In the genomic region with DNA sequence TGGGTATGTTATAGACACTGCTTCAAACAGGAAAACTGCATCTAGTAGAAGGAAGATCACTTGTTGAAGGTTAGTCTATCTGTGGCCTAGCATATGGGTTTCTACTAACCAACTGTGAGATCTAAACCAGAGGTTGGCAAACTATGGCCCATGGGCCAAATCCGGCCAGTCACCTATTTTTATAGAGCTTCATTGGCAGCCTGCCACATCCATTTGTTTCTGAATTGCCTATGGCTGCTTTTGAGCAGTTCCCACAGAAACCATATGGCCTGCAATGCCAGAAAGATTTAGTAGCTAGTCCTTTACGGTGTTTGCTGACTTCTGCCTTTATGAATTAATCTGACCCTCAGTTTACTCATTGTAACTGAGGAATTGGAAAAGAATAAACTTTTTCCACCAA, we compare ENCODE assay signal across 17 cellular contexts.
DNase-seq lines count a peak whose midpoint lies in the region; ATAC-seq and TF ChIP-seq lines count a peak whose summit lies in the region.
"Had no signal": no experiment of that assay in that cellular context is flagged by ENCODE, and none has a peak within 500 bp of the region (broad histone marks: within the 10 kb centered on the region; RNA-seq: fewer than 3 reads in every experiment).

No MANE protein-coding gene starts in this region.

- no peak for ATAC-seq in GM21576 (IDR thresholded peaks at IDR 0.05; ENCODE audit: unreplicated experiment)
- ATAC-seq: natural killer cell treated with Interleukin-12 subunit alpha and Interleukin-12 subunit beta and Interleukin-15 and Interleukin-18, amount 100 ng/mL, for 72 hours; right cardiac atrium; stimulated activated effector memory CD8-positive, alpha-beta T cell treated with anti-CD3 and anti-CD28 coated beads, Interleukin-12 subunit alpha, Interleukin-12 subunit beta, amount 100 ng/mL, for 72 hours had no signal

- no peaks in the 10 kb centered on the region for H3K9me3 ChIP-seq in HAP-1
- H3K9me3 ChIP-seq: adrenal gland had no signal

- H3K27ac Mint-ChIP-seq in immature natural killer cell: no peak overlapping the region
- H3K27ac Mint-ChIP-seq: natural killer cell treated with Interleukin-12 subunit alpha and Interleukin-12 subunit beta and Interleukin-15 and Interleukin-18, amount 100 ng/mL, for 72 hours; stimulated activated effector memory CD8-positive, alpha-beta T cell treated with anti-CD3 and anti-CD28 coated beads, Interleukin-12 subunit alpha, Interleukin-12 subunit beta, amount 100 ng/mL, for 72 hours; type B pancreatic cell had no signal

- H3K36me3 Mint-ChIP-seq in immature natural killer cell: no peaks in the 10 kb centered on the region
- H3K36me3 Mint-ChIP-seq: natural killer cell treated with Interleukin-12 subunit alpha and Interleukin-12 subunit beta and Interleukin-15 and Interleukin-18, amount 100 ng/mL, for 72 hours; stimulated activated effector memory CD8-positive, alpha-beta T cell treated with anti-CD3 and anti-CD28 coated beads, Interleukin-12 subunit alpha, Interleukin-12 subunit beta, amount 100 ng/mL, for 72 hours had no signal

- H3K27me3 ChIP-seq in HAP-1 (ENCODE audit: low read depth): no peaks in the 10 kb centered on the region
- H3K27me3 ChIP-seq: adrenal gland had no signal

- peaks cover 21% of the 10 kb centered on the region for H3K4me1 ChIP-seq in HAP-1
- H3K4me1 ChIP-seq: adrenal gland had no signal

- no peak overlapping the region for H3K4me3 Mint-ChIP-seq in immature natural killer cell
- H3K4me3 Mint-ChIP-seq: natural killer cell treated with Interleukin-12 subunit alpha and Interleukin-12 subunit beta and Interleukin-15 and Interleukin-18, amount 100 ng/mL, for 72 hours; stimulated activated effector memory CD8-positive, alpha-beta T cell treated with anti-CD3 and anti-CD28 coated beads, Interleukin-12 subunit alpha, Interleukin-12 subunit beta, amount 100 ng/mL, for 72 hours; type B pancreatic cell had no signal

- TF ChIP-seq CTCF in epithelial cell of esophagus (IDR thresholded peaks at IDR 0.05; ENCODE audit: insufficient read depth, low read depth, low read length, missing control alignments): no peak

- H3K4me3 ChIP-seq in HAP-1 (no peak overlapping the region), epithelial cell of esophagus (ENCODE audit: low read length) (no peak overlapping the region)
- H3K4me3 ChIP-seq: adrenal gland, PC-9 had no signal

- DNase-seq in COLO668 (lab: John Stamatoyannopoulos, UW; ENCODE audit: unreplicated experiment): peak; percentile 22
- peak; percentile 62 to 86 for DNase-seq in HAP-1 (ENCODE audit: low spot score in 2 of 2)
- peak; percentile 68 for DNase-seq in NCI-H69 (lab: John Stamatoyannopoulos, UW)
- peak; percentile 14 for DNase-seq in epithelial cell of esophagus (ENCODE audit: low read depth)
- DNase-seq in T-helper 9 cell: no peak
- DNase-seq in nucleus accumbens (lab: John Stamatoyannopoulos, UW): no peak
- DNase-seq in immature natural killer cell: no peak
- DNase-seq: adrenal gland; NCI-H2029; PC-9; right cardiac atrium; stimulated activated CD4-positive, alpha-beta T cell treated with anti-CD3 and anti-CD28 coated beads, Interleukin-4, amount 100 ng/mL, for 4 hours; T-helper 2 cell had no signal

- no peaks in the 10 kb centered on the region for H3K9me3 Mint-ChIP-seq in immature natural killer cell
- H3K9me3 Mint-ChIP-seq: natural killer cell treated with Interleukin-12 subunit alpha and Interleukin-12 subunit beta and Interleukin-15 and Interleukin-18, amount 100 ng/mL, for 72 hours; stimulated activated effector memory CD8-positive, alpha-beta T cell treated with anti-CD3 and anti-CD28 coated beads, Interleukin-12 subunit alpha, Interleukin-12 subunit beta, amount 100 ng/mL, for 72 hours; type B pancreatic cell had no signal

- in situ Hi-C loops in HAP-1 (cut with MboI; ENCODE audit: low sequenced_read_pairs): no loop called here

- H3K4me1 Mint-ChIP-seq in immature natural killer cell: no peaks in the 10 kb centered on the region
- H3K4me1 Mint-ChIP-seq: stimulated activated effector memory CD8-positive, alpha-beta T cell treated with anti-CD3 and anti-CD28 coated beads, Interleukin-12 subunit alpha, Interleukin-12 subunit beta, amount 100 ng/mL, for 72 hours had no signal

- no peaks in the 10 kb centered on the region for H3K36me3 ChIP-seq in HAP-1 (replicated peaks)
- H3K36me3 ChIP-seq: adrenal gland had no signal

- H3K27me3 Mint-ChIP-seq in immature natural killer cell (ENCODE audit: low read depth in 3 of 3): peaks cover 0 to 5% (median 2%) of the 10 kb centered on the region in 3 donors
- H3K27me3 Mint-ChIP-seq: type B pancreatic cell had no signal

Comparison
In these comparisons a context has a peak if more than half of its experiments do, and no peak if none do; other contexts are left out.
1. DNase-seq: peak in COLO668 (single experiment), HAP-1 (2 of 2), NCI-H69 (single experiment) and epithelial cell of esophagus (single experiment); none in T-helper 9 cell (single experiment), nucleus accumbens (0 of 56) and immature natural killer cell (0 of 3).